Comparison of ENCODE assay signal across 11 cellular contexts in genomic region chr6:139708342-139709199, GRCh38.
DNase-seq lines count a peak whose midpoint lies in the region; ATAC-seq and TF ChIP-seq lines count a peak whose summit lies in the region.
"Had no signal": no experiment of that assay in that cellular context is flagged by ENCODE, and none has a peak within 500 bp of the region (broad histone marks: within the 10 kb centered on the region; RNA-seq: fewer than 3 reads in every experiment).

No MANE protein-coding gene starts in this region.

- no peaks in the 10 kb centered on the region for H3K27me3 ChIP-seq in IMR-90 (ENCODE audit: control insufficient read depth, insufficient read depth, low read length)
- no peaks in the 10 kb centered on the region for H3K27me3 ChIP-seq in colonic mucosa

- peak overlapping the region; percentile 86 for H2BK120ac ChIP-seq in IMR-90 (ENCODE audit: low read depth, low read length)

- dilution Hi-C loops in IMR-90 (cut with HindIII; ENCODE audit: low sequenced_read_pairs, unreplicated experiment) = no loop called here

- H2BK20ac ChIP-seq in IMR-90 (ENCODE audit: low read depth, low read length) = peak overlapping the region; percentile 81

- peak overlapping the region; percentile 80 for H2BK5ac ChIP-seq in IMR-90 (ENCODE audit: low read depth, low read length, poor library complexity, severe bottlenecking)

- DNase-seq in AG04449 (ENCODE audit: low read depth, low spot score) = peak; percentile 56
- peak; percentile 86 for DNase-seq in IMR-90
- peak; percentile 24 for DNase-seq in colonic mucosa
- DNase-seq in mesothelial cell of epicardium (ENCODE audit: low spot score in 2 of 2, unreplicated experiment in 2 of 2) = no peak
- DNase-seq in germinal center (ENCODE audit: low spot score) = no peak
- no peak for DNase-seq in NCI-H1105 treated with DMSO at 0.1 percent for 48 hours (lab: John Stamatoyannopoulos, UW)
- DNase-seq in T-helper 2 cell treated with Interferon-gamma antibody and Interleukin-4, amounts not matched to agents 5 μg/mL and 100 μg/mL, for 36 hours (ENCODE audit: low spot score) = no peak
- DNase-seq: CD4-positive, alpha-beta memory T cell; central memory CD4-positive, alpha-beta T cell; NCI-H2171 treated with DMSO at 0.1 percent for 48 hours had no signal

- peak overlapping the region; percentile 62; the same call in 1 of the 2 replicates for H3K4me2 ChIP-seq in IMR-90 (ENCODE audit: low read depth, low read length)

- no peak overlapping the region for H3K4me3 ChIP-seq in AG04449 (ENCODE audit: low read depth, low read length)
- no peak overlapping the region for H3K4me3 ChIP-seq in IMR-90 (ENCODE audit: insufficient read depth, low read depth, low read length)
- H3K4me3 ChIP-seq in colonic mucosa = no peak overlapping the region

- peak overlapping the region; percentile 85; the same call in 1 of the 2 replicates for H2AK5ac ChIP-seq in IMR-90 (ENCODE audit: low read depth, low read length)

- 0 out of 2 replicates have a peak, but pooled peaks have one; percentile 8 for TF ChIP-seq RAD21 in IMR-90 (IDR thresholded peaks at IDR 0.05; ENCODE audit: low read length)

- H3K36me3 ChIP-seq in IMR-90 (ENCODE audit: control insufficient read depth, insufficient read depth, low read length) (no peaks in the 10 kb centered on the region), colonic mucosa (no peaks in the 10 kb centered on the region)

- H4K20me1 ChIP-seq in IMR-90 (ENCODE audit: insufficient read depth, low read length) = no peaks in the 10 kb centered on the region

- H3K23ac ChIP-seq in IMR-90 (ENCODE audit: low read depth, low read length) = peak overlapping the region; percentile 22

- WGBS in IMR-90 (ENCODE audit: extremely low coverage in 2 of 2, insufficient read length in 1 of 2), 2 experiments = 0% methylated on average over 4 of the region's 6 CpGs; no CpG with 5 or more reads in 1 of the 2 experiments

- no peak overlapping the region for H2AK9ac ChIP-seq in IMR-90 (replicated peaks; ENCODE audit: low read depth, low read length, poor library complexity)

- TF ChIP-seq CTCF in AG04449 (IDR thresholded peaks at IDR 0.05; ENCODE audit: insufficient read depth, low read length, missing control alignments) (no peak), IMR-90 (conservative IDR thresholded peaks at IDR 0.05; ENCODE audit: low read depth, low read length) (no peak), colonic mucosa (IDR thresholded peaks at IDR 0.05) (no peak), mesothelial cell of epicardium (IDR thresholded peaks at IDR 0.05; ENCODE audit: unreplicated experiment) (no peak)

- TF ChIP-seq POLR2A in IMR-90 (IDR thresholded peaks at IDR 0.05; ENCODE audit: low read depth, low read length) = no peak

- no peak overlapping the region for H3K4me3 Mint-ChIP-seq in mesothelial cell of epicardium
- H3K4me3 Mint-ChIP-seq in T-helper 2 cell treated with Interferon-gamma antibody and Interleukin-4, amounts not matched to agents 5 μg/mL and 100 μg/mL, for 36 hours = no peak overlapping the region
- H3K4me3 Mint-ChIP-seq: CD4-positive, alpha-beta memory T cell had no signal

- intact Hi-C loops in IMR-90 (cut with micrococcal nuclease) (loop anchor here (2.0 to 5.0 kb wide), 2 partner anchors 101 to 334 kb away; partner anchors contain the start of gene CITED2), colonic mucosa (cut with DNase I) (no loop called here)

- H2BK15ac ChIP-seq in IMR-90 (ENCODE audit: low read depth, low read length) = peak overlapping the region; percentile 97; the same call in 2 of the 3 replicates

- 0 out of 2 replicates have a peak, but pooled peaks cover 7% of the 10 kb centered on the region for H3K9me1 ChIP-seq in IMR-90 (ENCODE audit: insufficient read depth, low read length)

- in situ Hi-C loops in IMR-90 (cut with MboI; ENCODE audit: low sequenced_read_pairs) = no loop called here

- H4K5ac ChIP-seq in IMR-90 (ENCODE audit: low read depth, low read length) = peak overlapping the region; percentile 37; the same call in 1 of the 2 replicates

- H3K79me1 ChIP-seq in IMR-90 (ENCODE audit: low read depth in 1 of 2, low read length in 2 of 2) = no peaks in the 10 kb centered on the region

- H3K36me3 Mint-ChIP-seq in mesothelial cell of epicardium = no peaks in the 10 kb centered on the region
- H3K36me3 Mint-ChIP-seq in T-helper 2 cell treated with Interferon-gamma antibody and Interleukin-4, amounts not matched to agents 5 μg/mL and 100 μg/mL, for 36 hours (ENCODE audit: low read depth) = no peaks in the 10 kb centered on the region
- H3K36me3 Mint-ChIP-seq: CD4-positive, alpha-beta memory T cell had no signal

- peak overlapping the region; percentile 81 for H3K14ac ChIP-seq in IMR-90 (replicated peaks; ENCODE audit: low read depth, low read length)

- H3K4ac ChIP-seq in IMR-90 (ENCODE audit: low read depth, low read length) = peak overlapping the region; percentile 44; the same call in 1 of the 2 replicates

- ATAC-seq in IMR-90 (ENCODE audit: low read depth) (peak; percentile 97), HG02623 (IDR thresholded peaks at IDR 0.05; ENCODE audit: unreplicated experiment) (no peak)

- H3K4me1 Mint-ChIP-seq in mesothelial cell of epicardium = peaks cover 26% of the 10 kb centered on the region
- no peaks in the 10 kb centered on the region for H3K4me1 Mint-ChIP-seq in T-helper 2 cell treated with Interferon-gamma antibody and Interleukin-4, amounts not matched to agents 5 μg/mL and 100 μg/mL, for 36 hours (ENCODE audit: low read depth)
- H3K4me1 Mint-ChIP-seq: CD4-positive, alpha-beta memory T cell had no signal

- peak overlapping the region; percentile 62 for H4K91ac ChIP-seq in IMR-90 (ENCODE audit: insufficient read depth, low read depth, low read length)

- H3K4me1 ChIP-seq in IMR-90 (ENCODE audit: control insufficient read depth, insufficient read depth, low read length) (peaks cover 8% of the 10 kb centered on the region; the same call in 1 of the 2 replicates), colonic mucosa (peaks cover 5% of the 10 kb centered on the region)

- H3K27me3 Mint-ChIP-seq in mesothelial cell of epicardium (ENCODE audit: low read depth) = no peaks in the 10 kb centered on the region
- peaks cover 13% of the 10 kb centered on the region for H3K27me3 Mint-ChIP-seq in T-helper 2 cell treated with Interferon-gamma antibody and Interleukin-4, amounts not matched to agents 5 μg/mL and 100 μg/mL, for 36 hours (ENCODE audit: low read depth)

- BruUV-seq in IMR-90 (replicated peaks; lab: Mats Ljungman, UMichigan) = no TSS peak

- H3K18ac ChIP-seq in IMR-90 (ENCODE audit: low read depth, low read length) = peak overlapping the region; percentile 69; the same call in 1 of the 2 replicates

- CTCF ChIA-PET in AG04449 (lab: Yijun Ruan, JAX) (interaction anchor here (0.5 kb wide), 1 partner anchor 254 kb away, joined by 4 read pairs; no protein-coding TSS in a partner anchor), IMR-90 (lab: Yijun Ruan, JAX) (interaction anchor here (0.6 kb wide), 1 partner anchor 307 kb away, joined by 5 read pairs; no protein-coding TSS in a partner anchor)

- H2AFZ ChIP-seq in IMR-90 (replicated peaks; ENCODE audit: low read length, poor library complexity) = peak overlapping the region; percentile 12

- peaks cover 5% of the 10 kb centered on the region for H3K9me3 Mint-ChIP-seq in mesothelial cell of epicardium
- no peaks in the 10 kb centered on the region for H3K9me3 Mint-ChIP-seq in T-helper 2 cell treated with Interferon-gamma antibody and Interleukin-4, amounts not matched to agents 5 μg/mL and 100 μg/mL, for 36 hours

- H3K56ac ChIP-seq in IMR-90 (ENCODE audit: extremely low read depth, insufficient read depth, low read length) = 0 out of 2 replicates have a peak overlapping the region, but pooled peaks have one; percentile 27

- POLR2A ChIA-PET in AG04449 (lab: Yijun Ruan, JAX) (interaction anchor here (0.5 to 1.4 kb wide), 6 partner anchors 46 to 343 kb away, joined by 3 to 26 read pairs (median 5); partner anchors contain the start of gene CITED2), IMR-90 (lab: Charles Lee; ENCODE audit: unreplicated experiment) (interaction anchor here (0.7 to 0.9 kb wide), 3 partner anchors 110 to 334 kb away, joined by 4 to 8 read pairs (median 8); partner anchors contain the start of gene CITED2)

- H4K8ac ChIP-seq in IMR-90 (ENCODE audit: low read depth in 2 of 2, low read length in 2 of 2) = peak overlapping the region in 1 of 2 experiments; percentile 59; a peak in 2 of 4 replicates

- H3K9ac ChIP-seq in IMR-90 (ENCODE audit: low read depth, low read length) (no peak overlapping the region), colonic mucosa (ENCODE audit: low read depth in 2 of 2, low read length in 2 of 2) (no peak overlapping the region)

- H3K27ac ChIP-seq in IMR-90 (ENCODE audit: insufficient read depth, low read length) = peak overlapping the region; percentile 57; the same call in 1 of the 2 replicates
- H3K27ac ChIP-seq in colonic mucosa = no peak overlapping the region

- H3K27ac Mint-ChIP-seq in mesothelial cell of epicardium = peak overlapping the region; percentile 74
- no peak overlapping the region for H3K27ac Mint-ChIP-seq in T-helper 2 cell treated with Interferon-gamma antibody and Interleukin-4, amounts not matched to agents 5 μg/mL and 100 μg/mL, for 36 hours
- H3K27ac Mint-ChIP-seq: CD4-positive, alpha-beta memory T cell had no signal

- H3K9me3 ChIP-seq in IMR-90 (ENCODE audit: control insufficient read depth, insufficient read depth, low read length) = no peaks in the 10 kb centered on the region
- no peaks in the 10 kb centered on the region for H3K9me3 ChIP-seq in colonic mucosa

TF ChIP-seq in IMR-90, 13 proteins besides CTCF, POLR2A, EP300 and RAD21 (continues in another document):
- TF ChIP-seq NFE2L2 (IDR thresholded peaks at IDR 0.05; ENCODE audit: low read depth, low read length) (no peak), BHLHE40 (IDR thresholded peaks at IDR 0.05; ENCODE audit: low read depth, low read length) (peak; percentile 14; the same call in 1 of the 2 replicates), SMC3 (IDR thresholded peaks at IDR 0.05; ENCODE audit: low read depth, low read length) (no peak), RCOR1 (IDR thresholded peaks at IDR 0.05; ENCODE audit: insufficient replicate concordance, low read length) (peak; percentile 47), ELK1 (IDR thresholded peaks at IDR 0.05; ENCODE audit: borderline replicate concordance, low read depth, low read length) (no peak), FOS (IDR thresholded peaks at IDR 0.05; ENCODE audit: low read depth, low read length) (no peak), CEBPB (IDR thresholded peaks at IDR 0.05; ENCODE audit: low read depth, low read length) (0 out of 2 replicates have a peak, but pooled peaks have one; percentile 15), RFX5 (IDR thresholded peaks at IDR 0.05; ENCODE audit: low read depth, low read length) (no peak)

Comparison
In these comparisons a context has a peak if more than half of its experiments do, and no peak if none do; other contexts are left out.
1. DNase-seq: peak in AG04449 (single experiment), IMR-90 (single experiment) and colonic mucosa (single experiment); none in mesothelial cell of epicardium (0 of 2), germinal center (single experiment), NCI-H1105 treated with DMSO at 0.1 percent for 48 hours (single experiment) and T-helper 2 cell treated with Interferon-gamma antibody and Interleukin-4, amounts not matched to agents 5 μg/mL and 100 μg/mL, for 36 hours (single experiment).